15 cellular contexts compared by ENCODE assay signal in the genomic region with DNA sequence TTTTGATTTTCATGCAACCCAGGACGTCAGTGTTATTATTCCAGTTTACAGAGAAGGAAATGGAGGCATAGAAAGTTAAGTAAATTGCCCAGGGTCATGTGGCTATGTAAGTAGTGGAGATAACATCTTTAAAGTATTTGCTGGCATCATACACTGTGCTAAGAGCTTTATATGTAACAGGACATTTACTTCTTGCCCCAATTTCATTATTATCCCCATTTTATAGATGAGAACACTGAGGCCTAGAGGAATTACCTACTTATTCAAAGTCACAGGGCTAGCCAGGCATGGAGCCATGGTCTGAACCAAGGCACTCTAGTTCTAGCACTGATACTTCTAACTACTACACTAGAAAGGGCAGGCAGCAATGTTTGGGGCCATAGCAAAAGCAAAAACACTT.
A peak's percentile ranks its signal among the peaks of the same experiment; 100 is the strongest.
DNase-seq lines count a peak whose midpoint lies in the region; ATAC-seq and TF ChIP-seq lines count a peak whose summit lies in the region.
"Had no signal": no experiment of that assay in that cellular context is flagged by ENCODE, and none has a peak within 500 bp of the region (broad histone marks: within the 10 kb centered on the region; RNA-seq: fewer than 3 reads in every experiment).

No MANE protein-coding gene starts in this region.

- peaks cover 5% of the 10 kb centered on the region for H3K9me3 ChIP-seq in left ventricle myocardium inferior (replicated peaks)
- H3K9me3 ChIP-seq in esophagus muscularis mucosa: no peaks in the 10 kb centered on the region
- H3K9me3 ChIP-seq in tibial artery: no peaks in the 10 kb centered on the region
- H3K9me3 ChIP-seq in aorta (ENCODE audit: control insufficient read depth, low read length): no peaks in the 10 kb centered on the region
- H3K9me3 ChIP-seq: BE2C, Caco-2 had no signal

- no peaks in the 10 kb centered on the region for H3K36me3 ChIP-seq in left ventricle myocardium inferior
- no peaks in the 10 kb centered on the region for H3K36me3 ChIP-seq in esophagus muscularis mucosa
- no peaks in the 10 kb centered on the region for H3K36me3 ChIP-seq in tibial artery
- H3K36me3 ChIP-seq in aorta (ENCODE audit: control insufficient read depth in 1 of 2, insufficient read depth in 2 of 2, low read length in 1 of 2): no peaks in the 10 kb centered on the region
- H3K36me3 ChIP-seq: BE2C had no signal

- no peak for DNase-seq in left ventricle myocardium inferior
- DNase-seq in Right ventricle myocardium inferior (ENCODE audit: missing footprints): no peak
- DNase-seq in LNCaP clone FGC (ENCODE audit: low read depth): peak; percentile 70
- peak; percentile 60 for DNase-seq in esophagus muscularis mucosa (ENCODE audit: extremely low spot score)
- DNase-seq in tibial artery: no peak
- no peak for DNase-seq in GF-D8 (lab: John Stamatoyannopoulos, UW)
- DNase-seq in NCI-H2107 treated with DMSO at 0.1 percent for 48 hours (lab: John Stamatoyannopoulos, UW; ENCODE audit: unreplicated experiment): no peak
- DNase-seq in aorta: no peak
- DNase-seq: ACHN; BE2C; C1 segment of cervical spinal cord; Caco-2; CD4-positive, alpha-beta T cell; HCEC 1CT had no signal

- H3K27me3 ChIP-seq in left ventricle myocardium inferior (ENCODE audit: low read depth) (no peaks in the 10 kb centered on the region), esophagus muscularis mucosa (no peaks in the 10 kb centered on the region), tibial artery (no peaks in the 10 kb centered on the region), aorta (ENCODE audit: control insufficient read depth in 1 of 2, insufficient read depth in 2 of 2, low read length in 1 of 2) (no peaks in the 10 kb centered on the region)
- H3K27me3 ChIP-seq: BE2C had no signal

- intact Hi-C loops in left ventricle myocardium inferior (cut with micrococcal nuclease) (no loop called here), Right ventricle myocardium inferior (cut with DNase I) (no loop called here), esophagus muscularis mucosa (cut with DNase I) (no loop called here), tibial artery (cut with DNase I; ENCODE audit: low total_unique reads) (no loop called here), aorta (cut with DNase I) (no loop called here)

- TF ChIP-seq CTCF in left ventricle myocardium inferior (IDR thresholded peaks at IDR 0.05; ENCODE audit: borderline replicate concordance) (no peak), LNCaP clone FGC (IDR thresholded peaks at IDR 0.05; ENCODE audit: control insufficient read depth, extremely low read depth, insufficient read depth) (no peak), esophagus muscularis mucosa (IDR thresholded peaks at IDR 0.05) (no peak), tibial artery (IDR thresholded peaks at IDR 0.05) (no peak)

- no peak for TF ChIP-seq EP300 in esophagus muscularis mucosa (IDR thresholded peaks at IDR 0.05)

- H3K27ac ChIP-seq in left ventricle myocardium inferior (replicated peaks) (peak overlapping the region; percentile 91), esophagus muscularis mucosa (replicated peaks in 1 of 4) (no peak overlapping the region), tibial artery (peak overlapping the region; percentile 68 to 81), aorta (ENCODE audit: low read depth in 1 of 2, low read length in 2 of 2) (no peak overlapping the region)

- WGBS in esophagus muscularis mucosa: 79% methylated on average over 1 of the region's 1 CpG
- WGBS in aorta, 2 donors: 71 to 77% methylated on average over 1 of the region's 1 CpG

- no peak for TF ChIP-seq POLR2A in esophagus muscularis mucosa (IDR thresholded peaks at IDR 0.05; ENCODE audit: low read depth)

- ATAC-seq in Right ventricle myocardium inferior (no peak), aorta (ENCODE audit: low FRiP score) (no peak)
- ATAC-seq: GM23338 had no signal

- H3K4me3 ChIP-seq in left ventricle myocardium inferior (no peak overlapping the region), LNCaP clone FGC (ENCODE audit: low read depth, low read length) (no peak overlapping the region), esophagus muscularis mucosa (no peak overlapping the region), tibial artery (no peak overlapping the region), aorta (ENCODE audit: low read length in 2 of 2) (no peak overlapping the region)
- H3K4me3 ChIP-seq: GM23338 had no signal

- H3K4me1 ChIP-seq in left ventricle myocardium inferior: peaks cover 26% of the 10 kb centered on the region
- H3K4me1 ChIP-seq in esophagus muscularis mucosa: peaks cover 15 to 25% (median 22%) of the 10 kb centered on the region in 4 donors
- H3K4me1 ChIP-seq in tibial artery: peaks cover 6 to 32% (median 23%) of the 10 kb centered on the region in 4 donors
- peaks cover 3 to 9% of the 10 kb centered on the region in 2 donors for H3K4me1 ChIP-seq in aorta (ENCODE audit: control insufficient read depth in 1 of 2, insufficient read depth in 2 of 2, low read length in 2 of 2)
- H3K4me1 ChIP-seq: BE2C, Caco-2 had no signal

Comparison
In these comparisons a context has a peak if more than half of its experiments do, and no peak if none do; other contexts are left out.
1. DNase-seq: peak in LNCaP clone FGC (single experiment) and esophagus muscularis mucosa (single experiment); none in left ventricle myocardium inferior (single experiment), Right ventricle myocardium inferior (single experiment), tibial artery (0 of 2), GF-D8 (single experiment), NCI-H2107 treated with DMSO at 0.1 percent for 48 hours (single experiment) and aorta (0 of 2).
2. H3K27ac ChIP-seq: peak in left ventricle myocardium inferior (single experiment) and tibial artery (2 of 2); none in esophagus muscularis mucosa (0 of 4) and aorta (0 of 2).